ENCODE assay signal across 8 cellular contexts in genomic region chr2:229922449-229923386, GRCh38. TPM values are rescaled to one million over a fixed set of nuclear protein-coding genes. Genes with fewer than 3 reads are reported as not detected.
A peak's percentile ranks its signal among the peaks of the same experiment; 100 is the strongest.
DNase-seq lines count a peak whose midpoint lies in the region; ATAC-seq and TF ChIP-seq lines count a peak whose summit lies in the region.

A gene with protein sequence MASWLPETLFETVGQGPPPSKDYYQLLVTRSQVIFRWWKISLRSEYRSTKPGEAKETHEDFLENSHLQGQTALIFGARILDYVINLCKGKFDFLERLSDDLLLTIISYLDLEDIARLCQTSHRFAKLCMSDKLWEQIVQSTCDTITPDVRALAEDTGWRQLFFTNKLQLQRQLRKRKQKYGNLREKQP (plus strand): TSS chr2:229922503. CDS start chr2:229922514, 11 bp downstream.

- peak within 1 kb of the TSS; percentile 99 to 100 for H3K4me3 Mint-ChIP-seq in effector memory CD8-positive, alpha-beta T cell

- H3K4me3 ChIP-seq in mononuclear cell (ENCODE audit: low read length): peak within 1 kb of the TSS; percentile 98

- peaks cover 35% of the 10 kb centered on the region for H3K4me1 ChIP-seq in mononuclear cell (ENCODE audit: insufficient read depth, low read length)

- ATAC-seq in GM18909 (IDR thresholded peaks at IDR 0.05; ENCODE audit: poor library complexity, unreplicated experiment) (peak; percentile 72), HG03139 (IDR thresholded peaks at IDR 0.05; ENCODE audit: unreplicated experiment) (peak; percentile 55)
- ATAC-seq in effector memory CD8-positive, alpha-beta T cell (replicated peaks): peak; percentile 64

- TF ChIP-seq CTCF in AG09319 (IDR thresholded peaks at IDR 0.05; ENCODE audit: low read depth, low read length): no peak

- H3K9me3 ChIP-seq in mononuclear cell (ENCODE audit: low read depth, low read length): no peaks in the 10 kb centered on the region

- peaks cover 23 to 29% of the 10 kb centered on the region in 2 donors for H3K4me1 Mint-ChIP-seq in effector memory CD8-positive, alpha-beta T cell (ENCODE audit: low read depth in 2 of 2)

- H3K27me3 Mint-ChIP-seq in effector memory CD8-positive, alpha-beta T cell: no peaks in the 10 kb centered on the region

- DNase-seq in AG09319 (ENCODE audit: extremely low read depth, low read depth): peak; percentile 57
- peak; percentile 95 for DNase-seq in NCI-H510A (lab: John Stamatoyannopoulos, UW)
- DNase-seq in activated CD4-positive, alpha-beta T cell treated with anti-CD3 and anti-CD28 coated beads for 4 hours: peak; percentile 90
- peak in 1 of 3 experiments; percentile 88 for DNase-seq in effector memory CD8-positive, alpha-beta T cell
- peak; percentile 77 to 80 for DNase-seq in stimulated activated CD8-positive, alpha-beta memory T cell treated with anti-CD3 and anti-CD28 coated beads, Interleukin-4, amount 100 ng/mL, for 1 hour (ENCODE audit: low read depth in 2 of 2, low spot score in 1 of 2)

- H3K36me3 Mint-ChIP-seq in effector memory CD8-positive, alpha-beta T cell (ENCODE audit: insufficient read depth): peaks cover 33% of the 10 kb centered on the region

- peak within 1 kb of the TSS; percentile 95 to 100 for H3K27ac Mint-ChIP-seq in effector memory CD8-positive, alpha-beta T cell

- H3K9me3 Mint-ChIP-seq in effector memory CD8-positive, alpha-beta T cell: no peaks in the 10 kb centered on the region

- H3K27me3 ChIP-seq in mononuclear cell (ENCODE audit: insufficient read depth, low read length): no peaks in the 10 kb centered on the region

RNA-seq across cellular contexts. Expression of the gene that starts here (rescaled TPM):
- 1.0 TPM for total RNA-seq in mononuclear cell
